ENCODE assay signal across 8 cellular contexts in genomic region chr11:65712633-65713076, GRCh38. TPM values are rescaled to one million over a fixed set of nuclear protein-coding genes. Genes with fewer than 3 reads are reported as not detected.
DNase-seq lines count a peak whose midpoint lies in the region; ATAC-seq, FAIRE-seq and TF ChIP-seq lines count a peak whose summit lies in the region.

No MANE protein-coding gene starts in this region.

- H3K4me2 ChIP-seq in OCI-LY1 (ENCODE audit: low read length), result peak overlapping the region; percentile 88

- DNase-seq in Calu3, result no peak
- no peak for DNase-seq in endothelial cell (ENCODE audit: low spot score)
- DNase-seq in pancreas, result no peak
- no peak for DNase-seq in NCI-H1092 treated with DMSO at 0.1 percent for 48 hours (lab: John Stamatoyannopoulos, UW)
- DNase-seq in A172 (ENCODE audit: low spot score), result no peak
- no peak for DNase-seq in NCI-H524 (lab: John Stamatoyannopoulos, UW)
- DNase-seq in NCI-H1092 (lab: John Stamatoyannopoulos, UW), result no peak

- WGBS in pancreas, 2 donors, result 24 to 32% methylated on average over 11 of the region's 11 CpGs

- no peaks in the 10 kb centered on the region for H3F3A ChIP-seq in OCI-LY1 (ENCODE audit: insufficient read depth, low read length)

- intact Hi-C loops in Calu3 (cut with micrococcal nuclease; ENCODE audit: unreplicated experiment) (no loop called here), pancreas (cut with DNase I) (loop anchor here in 1 of 3 donors (5.0 kb wide), 1 partner anchor 175 kb away; the partner anchor contains the start of gene FIBP)

- H3K4me3 Mint-ChIP-seq in Calu3 (ENCODE audit: low read depth, unreplicated experiment) (peak overlapping the region; percentile 86), endothelial cell (ENCODE audit: unreplicated experiment) (peak overlapping the region; percentile 95)

- H3K27ac ChIP-seq in OCI-LY1 (ENCODE audit: low read depth, low read length, poor library complexity, severe bottlenecking) (peak overlapping the region; percentile 90), pancreas (peak overlapping the region; percentile 96 to 100 (median 98))

- no peak overlapping the region for H2AFZ ChIP-seq in OCI-LY1 (ENCODE audit: low read length)

- H3K9me2 ChIP-seq in OCI-LY1 (ENCODE audit: low read depth, low read length), result no peaks in the 10 kb centered on the region

- H3K36me3 Mint-ChIP-seq in Calu3 (ENCODE audit: insufficient read depth, unreplicated experiment) (peaks cover 60% of the 10 kb centered on the region), endothelial cell (ENCODE audit: low read depth, unreplicated experiment) (peaks cover 32% of the 10 kb centered on the region)

- H3K27me3 ChIP-seq in OCI-LY1 (ENCODE audit: insufficient read depth, low read length) (no peaks in the 10 kb centered on the region), pancreas (no peaks in the 10 kb centered on the region)

- H3K9me3 ChIP-seq in OCI-LY1 (ENCODE audit: low read length) (no peaks in the 10 kb centered on the region), pancreas (no peaks in the 10 kb centered on the region)

- H3K27me3 Mint-ChIP-seq in Calu3 (ENCODE audit: unreplicated experiment), result no peaks in the 10 kb centered on the region
- peaks cover 13% of the 10 kb centered on the region for H3K27me3 Mint-ChIP-seq in endothelial cell (ENCODE audit: unreplicated experiment)

- peaks cover 22% of the 10 kb centered on the region for H3K4me1 ChIP-seq in OCI-LY1 (ENCODE audit: insufficient read depth, low read length, severe bottlenecking)
- H3K4me1 ChIP-seq in pancreas, result peaks cover 0 to 9% (median 4%) of the 10 kb centered on the region in 3 donors

- H3K4me3 ChIP-seq in OCI-LY1 (ENCODE audit: low read depth, low read length, poor library complexity, severe bottlenecking) (peak overlapping the region; percentile 76), pancreas (peak overlapping the region; percentile 60 to 72 (median 65))

- H3K27ac Mint-ChIP-seq in Calu3 (ENCODE audit: unreplicated experiment) (peak overlapping the region; percentile 99), endothelial cell (ENCODE audit: unreplicated experiment) (peak overlapping the region; percentile 99)

- no peaks in the 10 kb centered on the region for H3K79me2 ChIP-seq in OCI-LY1 (ENCODE audit: insufficient read depth, low read length)

- TF ChIP-seq CTCF in Calu3 (IDR thresholded peaks at IDR 0.05; ENCODE audit: unreplicated experiment) (no peak), OCI-LY1 (IDR thresholded peaks at IDR 0.05; ENCODE audit: low read length) (no peak), endothelial cell (IDR thresholded peaks at IDR 0.05; ENCODE audit: unreplicated experiment) (no peak), pancreas (IDR thresholded peaks at IDR 0.05) (no peak)

- H3K9ac ChIP-seq in OCI-LY1 (ENCODE audit: low read length), result peak overlapping the region; percentile 80

- H3K4me1 Mint-ChIP-seq in Calu3 (ENCODE audit: low read depth, unreplicated experiment), result peaks cover 6% of the 10 kb centered on the region
- H3K4me1 Mint-ChIP-seq in endothelial cell (ENCODE audit: unreplicated experiment), result peaks cover 9% of the 10 kb centered on the region

- H4K20me1 ChIP-seq in OCI-LY1 (ENCODE audit: insufficient read depth, low read length), result no peaks in the 10 kb centered on the region

- H3K9me3 Mint-ChIP-seq in Calu3 (ENCODE audit: low read depth, unreplicated experiment) (no peaks in the 10 kb centered on the region), endothelial cell (ENCODE audit: unreplicated experiment) (no peaks in the 10 kb centered on the region)

- CTCF ChIA-PET in Calu3 (lab: Charles Lee), result interaction anchor here (0.9 to 2.5 kb wide), 11 partner anchors 8 to 175 kb away, joined by 3 to 22 read pairs (median 6); partner anchors contain the start of genes FIBP and RNASEH2C

- no peak for ATAC-seq in pancreas

- no peak for FAIRE-seq in pancreas (lab: Jason Lieb, UNC)

- TSS peak; percentile 77 for BruUV-seq in Calu3 (replicated peaks; lab: Mats Ljungman, UMichigan)

- H3K36me3 ChIP-seq in OCI-LY1 (ENCODE audit: insufficient read depth, low read length) (peaks cover 44% of the 10 kb centered on the region), pancreas (peaks cover 11 to 39% (median 24%) of the 10 kb centered on the region in 3 donors)

RNA-seq across cellular contexts. Expression of gene KAT5, which starts 0.6 kb away (rescaled TPM):
- 50.9 and 51.0 TPM in 2 replicates for total RNA-seq in Calu3 (2022)
- 28.2 TPM for total RNA-seq in endothelial cell (ENCODE audit: unreplicated experiment)
- 10 to 100 TPM; 26.5 to 39.8 (median 35.0) TPM for total RNA-seq in pancreas
- polyA plus RNA-seq in pancreas, result 10 to 100 TPM; 79.6 to 99.6 TPM
- 26.1 and 37.3 TPM in 2 replicates for total RNA-seq in A172 (2014; rRNA removed; shearing (Covaris generic))

RNA-seq across cellular contexts. Expression of gene RNASEH2C, which starts 7.9 kb away (rescaled TPM):
- total RNA-seq in Calu3 (2022), result 26.2 and 28.2 TPM in 2 replicates
- total RNA-seq in endothelial cell (ENCODE audit: unreplicated experiment), result 38.6 TPM
- total RNA-seq in pancreas, result 10 to 100 TPM; 16.1 to 29.3 (median 20.4) TPM
- polyA plus RNA-seq in pancreas, result 10 to 100 TPM; 37.1 to 49.3 TPM
- 81.0 and 84.7 TPM in 2 replicates for total RNA-seq in A172 (2014; rRNA removed; shearing (Covaris generic))

RNA-seq across cellular contexts. Expression of gene RELA, which starts 49.9 kb away (rescaled TPM):
- total RNA-seq in Calu3 (2022), result 76.4 and 79.6 TPM in 2 replicates
- total RNA-seq in endothelial cell (ENCODE audit: unreplicated experiment), result 62.6 TPM
- total RNA-seq in pancreas, result 10 to 100 TPM; 29.8 to 42.2 (median 34.6) TPM
- 10 to 100 TPM; 37.3 to 46.6 TPM for polyA plus RNA-seq in pancreas
- 24.9 and 29.7 TPM in 2 replicates for total RNA-seq in A172 (2014; rRNA removed; shearing (Covaris generic))
